ENCODE assay signal across 9 cellular contexts in the genomic region with DNA sequence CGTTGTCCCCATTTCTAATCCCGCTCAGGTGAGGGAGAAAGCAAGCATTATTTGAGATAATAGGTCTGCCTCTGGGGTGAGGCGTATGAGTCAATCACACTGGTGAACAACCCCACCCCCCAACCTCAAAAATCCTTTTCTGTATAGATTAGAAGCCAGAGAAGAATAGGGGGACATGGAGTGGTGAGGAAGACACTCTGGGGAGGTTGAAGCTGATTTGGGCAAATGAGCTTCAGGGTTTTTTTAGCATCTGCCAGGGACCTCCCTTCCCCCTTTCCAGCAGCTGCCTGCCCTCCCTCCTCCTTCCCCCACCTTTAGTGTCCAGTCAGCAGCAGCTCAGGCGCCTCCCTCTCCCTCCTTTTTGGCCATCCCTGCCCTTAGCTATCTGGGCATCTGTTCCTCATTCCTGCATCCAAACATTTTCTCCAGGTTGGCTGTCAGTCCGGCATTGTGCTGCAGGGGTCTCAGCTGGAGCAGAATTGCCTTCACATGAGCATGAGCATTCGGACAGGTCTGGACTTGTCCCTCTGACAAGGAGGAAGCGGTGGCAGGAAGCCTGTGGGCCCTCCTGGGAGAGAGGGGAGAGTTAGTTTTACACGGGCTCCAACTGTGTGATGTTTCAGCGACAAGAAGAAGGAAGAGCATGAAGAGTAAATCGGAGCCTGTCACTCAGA. TPM values are rescaled to one million over a fixed set of nuclear protein-coding genes. Genes with fewer than 3 reads are reported as not detected.
DNase-seq lines count a peak whose midpoint lies in the region; ATAC-seq, FAIRE-seq and TF ChIP-seq lines count a peak whose summit lies in the region.
"Had no signal": no experiment of that assay in that cellular context is flagged by ENCODE, and none has a peak within 500 bp of the region (broad histone marks: within the 10 kb centered on the region; RNA-seq: fewer than 3 reads in every experiment).

No MANE protein-coding gene starts in this region.

- H3K4me1 ChIP-seq in foreskin keratinocyte (peaks cover 36% of the 10 kb centered on the region), trophoblast cell (ENCODE audit: control insufficient read depth in 1 of 2, insufficient read depth in 2 of 2, low read length in 2 of 2) (peaks cover 14 to 22% of the 10 kb centered on the region in 2 experiments)

- peak overlapping the region; percentile 92 for H3K4ac ChIP-seq in trophoblast cell (ENCODE audit: low read depth, low read length)

- H3K27ac ChIP-seq in SK-N-MC, result peak overlapping the region; percentile 43; the same call in 1 of the 2 replicates
- peak overlapping the region; percentile 93 for H3K27ac ChIP-seq in foreskin keratinocyte
- H3K27ac ChIP-seq in trophoblast cell (ENCODE audit: low read depth, low read length), result peak overlapping the region; percentile 96

- TF ChIP-seq CTCF in NB4 (IDR thresholded peaks at IDR 0.05; ENCODE audit: low read depth, low read length) (no peak), foreskin keratinocyte (conservative IDR thresholded peaks at IDR 0.05) (peak; percentile 70)

- H2BK12ac ChIP-seq in trophoblast cell (ENCODE audit: low read length), result peak overlapping the region; percentile 95

- peaks cover 27% of the 10 kb centered on the region for H3K79me1 ChIP-seq in trophoblast cell (ENCODE audit: low read length)

- FAIRE-seq in GM19239 (lab: Jason Lieb, UNC), result peak; percentile 56
- FAIRE-seq: endometrium had no signal

- H2AK5ac ChIP-seq in trophoblast cell (ENCODE audit: low read length), result peak overlapping the region; percentile 89

- peak; percentile 83 for ATAC-seq in foreskin keratinocyte
- no peak for ATAC-seq in HG02970 (IDR thresholded peaks at IDR 0.05; ENCODE audit: low FRiP score, unreplicated experiment)

- peak overlapping the region; percentile 100 for H4K91ac ChIP-seq in trophoblast cell (ENCODE audit: low read depth, low read length)

- H3K23ac ChIP-seq in trophoblast cell (ENCODE audit: low read length), result no peak overlapping the region

- peak overlapping the region; percentile 98 for H3K14ac ChIP-seq in trophoblast cell (ENCODE audit: low read length)

- no peaks in the 10 kb centered on the region for H3K36me3 ChIP-seq in SK-N-MC (ENCODE audit: insufficient read depth, low read length)
- H3K36me3 ChIP-seq in trophoblast cell (ENCODE audit: control insufficient read depth in 1 of 2, insufficient read depth in 2 of 2, low read length in 2 of 2), result no peaks in the 10 kb centered on the region

- WGBS in trophoblast cell (ENCODE audit: extremely low coverage, insufficient coverage, insufficient read length), result no CpG with 5 or more reads among the region's 10 CpGs

- peak overlapping the region; percentile 34 for H3K9ac ChIP-seq in SK-N-MC (ENCODE audit: insufficient read length)
- no peak overlapping the region for H3K9ac ChIP-seq in trophoblast cell (ENCODE audit: low read length)

- peaks cover 6% of the 10 kb centered on the region for H3K79me2 ChIP-seq in trophoblast cell (ENCODE audit: control insufficient read depth, insufficient read depth, low read length, poor library complexity)

- peak overlapping the region; percentile 95 for H2BK5ac ChIP-seq in trophoblast cell (ENCODE audit: low read depth, low read length, poor library complexity)

- peak overlapping the region; percentile 85 for H4K12ac ChIP-seq in trophoblast cell (ENCODE audit: low read depth, low read length)

- H3K4me3 ChIP-seq in NB4 (ENCODE audit: low read depth, low read length) (no peak overlapping the region), SK-N-MC (peak overlapping the region; percentile 75), trophoblast cell (ENCODE audit: low read depth, low read length) (no peak overlapping the region)

- H3K18ac ChIP-seq in trophoblast cell (ENCODE audit: low read length), result peak overlapping the region; percentile 92

- H3K27me3 ChIP-seq in foreskin keratinocyte (no peaks in the 10 kb centered on the region), trophoblast cell (ENCODE audit: insufficient read depth, low read length) (no peaks in the 10 kb centered on the region)

- H3K9me3 ChIP-seq in SK-N-MC (ENCODE audit: low read depth, low read length), result no peaks in the 10 kb centered on the region
- H3K9me3 ChIP-seq in trophoblast cell (ENCODE audit: insufficient read depth, low read depth, low read length), result no peaks in the 10 kb centered on the region

- peak overlapping the region; percentile 99 for H2BK120ac ChIP-seq in trophoblast cell (ENCODE audit: insufficient read depth, low read length, poor library complexity)

- DNase-seq in CD1c-positive myeloid dendritic cell (ENCODE audit: extremely low spot score) (peak; percentile 35), GM19239 (ENCODE audit: insufficient read length, low spot score) (no peak), NB4 (ENCODE audit: low read depth) (peak; percentile 74), SK-N-MC (ENCODE audit: low read depth, low spot score) (no peak), foreskin keratinocyte (peak; percentile 91 to 97), trophoblast cell (peak; percentile 78 to 84), AML-193 (lab: John Stamatoyannopoulos, UW) (no peak)

- H4K8ac ChIP-seq in trophoblast cell (ENCODE audit: low read depth, low read length), result peak overlapping the region; percentile 82

- peak overlapping the region; percentile 32 for H3K4me2 ChIP-seq in trophoblast cell (ENCODE audit: low read length)

- H2AFZ ChIP-seq in trophoblast cell (ENCODE audit: insufficient read depth, low read length, poor library complexity), result peak overlapping the region; percentile 81

- no peak for TF ChIP-seq POLR2A in NB4 (IDR thresholded peaks at IDR 0.05; ENCODE audit: extremely low read depth, insufficient read length)

RNA-seq across cellular contexts. Expression of gene PTGFRN, which starts 30.8 kb away (rescaled TPM):
- total RNA-seq in foreskin keratinocyte, result 171 and 183 TPM in 2 replicates
- polyA plus RNA-seq in foreskin keratinocyte, result 147 and 151 TPM in 2 replicates
- polyA plus RNA-seq in trophoblast cell (2013), result 83.0 and 85.0 TPM in 2 replicates

Comparison
In these comparisons a context has a peak if more than half of its experiments do, and no peak if none do; other contexts are left out.
1. DNase-seq: peak in CD1c-positive myeloid dendritic cell (single experiment), NB4 (single experiment), foreskin keratinocyte (2 of 2) and trophoblast cell (2 of 2); none in GM19239 (single experiment), SK-N-MC (single experiment) and AML-193 (0 of 2).
2. H3K27ac ChIP-seq: peak in every context shown above with its lines; median percentile 96 in trophoblast cell; 93 in foreskin keratinocyte; 43 in SK-N-MC.